ENCODE assay signal across 9 cellular contexts in genomic region chr1:211305044-211305443, GRCh38. TPM values are rescaled to one million over a fixed set of nuclear protein-coding genes. Genes with fewer than 3 reads are reported as not detected.
DNase-seq lines count a peak whose midpoint lies in the region; ATAC-seq, FAIRE-seq and TF ChIP-seq lines count a peak whose summit lies in the region.
"Had no signal": no experiment of that assay in that cellular context is flagged by ENCODE, and none has a peak within 500 bp of the region (broad histone marks: within the 10 kb centered on the region; RNA-seq: fewer than 3 reads in every experiment).

No MANE protein-coding gene starts in this region.

- DNase-seq in AG08396 (ENCODE audit: low spot score), result peak; percentile 43
- DNase-seq in astrocyte (ENCODE audit: low read depth), result peak; percentile 37
- no peak for DNase-seq in esophagus muscularis mucosa (ENCODE audit: extremely low spot score)
- DNase-seq in dedifferentiated amniotic fluid mesenchymal stem cell (ENCODE audit: extremely low spot score), result no peak
- no peak for DNase-seq in NOMO-1 treated with dmso at 0.1 percent for 144 hours (lab: John Stamatoyannopoulos, UW; ENCODE audit: unreplicated experiment)
- no peak for DNase-seq in NCI-H2227 treated with DMSO at 0.1 percent for 48 hours (lab: John Stamatoyannopoulos, UW)

- ATAC-seq in GM19035 (IDR thresholded peaks at IDR 0.05; ENCODE audit: unreplicated experiment), result peak; percentile 97
- ATAC-seq in HG03045 (IDR thresholded peaks at IDR 0.05; ENCODE audit: unreplicated experiment), result peak; percentile 94

- H3K27me3 Mint-ChIP-seq in astrocyte (ENCODE audit: low read depth, unreplicated experiment), result no peaks in the 10 kb centered on the region

- H3K9ac ChIP-seq in astrocyte (ENCODE audit: low read length), result no peak overlapping the region

- no peak overlapping the region for H2AFZ ChIP-seq in astrocyte (ENCODE audit: low read depth, low read length)

- H3K27me3 ChIP-seq in astrocyte (ENCODE audit: insufficient read depth, low read length), result no peaks in the 10 kb centered on the region
- no peaks in the 10 kb centered on the region for H3K27me3 ChIP-seq in esophagus muscularis mucosa

- no peaks in the 10 kb centered on the region for H3K9me3 ChIP-seq in astrocyte (ENCODE audit: insufficient read depth, low read depth, low read length)
- no peaks in the 10 kb centered on the region for H3K9me3 ChIP-seq in esophagus muscularis mucosa

- peaks cover 5% of the 10 kb centered on the region for H3K36me3 Mint-ChIP-seq in astrocyte (ENCODE audit: low read depth, unreplicated experiment)

- H3K4me2 ChIP-seq in astrocyte (ENCODE audit: low read length), result no peak overlapping the region

- TF ChIP-seq EP300 in esophagus muscularis mucosa (IDR thresholded peaks at IDR 0.05), result no peak

- intact Hi-C loops in esophagus muscularis mucosa (cut with DNase I), result no loop called here

- peaks cover 5% of the 10 kb centered on the region for H3K4me1 Mint-ChIP-seq in astrocyte (ENCODE audit: low read depth, unreplicated experiment)

- H3K27ac Mint-ChIP-seq in astrocyte (ENCODE audit: unreplicated experiment), result peak overlapping the region; percentile 87

- H3K4me3 Mint-ChIP-seq in astrocyte (ENCODE audit: unreplicated experiment), result no peak overlapping the region

- 95% methylated on average over 3 of the region's 3 CpGs for WGBS in esophagus muscularis mucosa

- H3K79me2 ChIP-seq in astrocyte (ENCODE audit: insufficient read depth, low read length), result no peaks in the 10 kb centered on the region

- H3K36me3 ChIP-seq in astrocyte (ENCODE audit: insufficient read depth, low read length), result peaks cover 15% of the 10 kb centered on the region
- H3K36me3 ChIP-seq in esophagus muscularis mucosa, result peaks cover 10 to 58% (median 25%) of the 10 kb centered on the region in 4 donors

- H3K4me1 ChIP-seq in astrocyte (ENCODE audit: insufficient read depth, low read length) (no peaks in the 10 kb centered on the region), esophagus muscularis mucosa (peaks cover 0 to 6% (median 2%) of the 10 kb centered on the region in 4 donors)

- no peak for FAIRE-seq in astrocyte (lab: Jason Lieb, UNC)

- H3K9me3 Mint-ChIP-seq in astrocyte (ENCODE audit: unreplicated experiment), result no peaks in the 10 kb centered on the region

- H3K27ac ChIP-seq in astrocyte (ENCODE audit: low read depth, low read length) (no peak overlapping the region), esophagus muscularis mucosa (replicated peaks in 1 of 4) (no peak overlapping the region)
- H3K27ac ChIP-seq: VCaP had no signal

- TF ChIP-seq CTCF in astrocyte (IDR thresholded peaks at IDR 0.05; ENCODE audit: insufficient read depth, low read depth, low read length), result no peak
- TF ChIP-seq CTCF in esophagus muscularis mucosa (IDR thresholded peaks at IDR 0.05), result no peak

- no peaks in the 10 kb centered on the region for H4K20me1 ChIP-seq in astrocyte (ENCODE audit: insufficient read depth, low read length)

- no peak overlapping the region for H3K4me3 ChIP-seq in astrocyte (ENCODE audit: insufficient read depth, low read depth, low read length)
- H3K4me3 ChIP-seq in esophagus muscularis mucosa, result no peak overlapping the region

- no peak for TF ChIP-seq POLR2A in esophagus muscularis mucosa (IDR thresholded peaks at IDR 0.05; ENCODE audit: low read depth)

RNA-seq across cellular contexts. Expression of gene TRAF5, which starts 21.6 kb away (rescaled TPM):
- total RNA-seq in astrocyte (14.4 and 18.8 TPM in 2 replicates), esophagus muscularis mucosa (10 to 100 TPM; 14.9 to 29.7 (median 23.9) TPM)

RNA-seq across cellular contexts. Expression of gene RCOR3, which starts 45.9 kb away (rescaled TPM):
- total RNA-seq in astrocyte (63.4 and 68.2 TPM in 2 replicates), esophagus muscularis mucosa (10 to 100 TPM; 21.7 to 38.0 (median 37.7) TPM)

Comparison
In these comparisons a context has a peak if more than half of its experiments do, and no peak if none do; other contexts are left out.
1. DNase-seq: peak in AG08396 (single experiment) and astrocyte (single experiment); none in esophagus muscularis mucosa (single experiment), dedifferentiated amniotic fluid mesenchymal stem cell (single experiment), NOMO-1 treated with dmso at 0.1 percent for 144 hours (single experiment) and NCI-H2227 treated with DMSO at 0.1 percent for 48 hours (single experiment).